Comparison of ENCODE assay signal across 1 cellular context in the genomic region with DNA sequence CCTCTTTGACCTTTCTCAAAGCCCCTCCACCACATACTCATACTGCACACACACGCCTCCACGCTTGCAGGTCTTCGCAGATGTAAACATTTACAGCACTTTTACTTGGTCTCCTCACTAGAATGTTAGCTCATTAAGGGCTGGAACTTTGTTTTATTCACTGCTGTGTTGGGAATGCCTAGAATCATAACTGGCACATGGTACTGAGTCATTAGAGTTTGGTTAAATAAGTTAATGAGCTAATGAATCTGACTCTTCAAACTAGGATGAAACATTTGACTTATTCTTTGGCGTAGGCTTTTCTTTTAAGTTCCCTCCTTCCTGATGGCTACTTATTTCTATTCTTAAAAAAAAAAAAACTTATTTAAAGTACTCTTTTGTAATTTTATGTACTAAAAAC.
TF ChIP-seq lines count a peak whose summit lies in the region.

No MANE protein-coding gene starts in this region.

TF ChIP-seq in IMR-90, 13 proteins besides CTCF, POLR2A, EP300 and RAD21 (continued from another document):
- TF ChIP-seq, protein P1, sequence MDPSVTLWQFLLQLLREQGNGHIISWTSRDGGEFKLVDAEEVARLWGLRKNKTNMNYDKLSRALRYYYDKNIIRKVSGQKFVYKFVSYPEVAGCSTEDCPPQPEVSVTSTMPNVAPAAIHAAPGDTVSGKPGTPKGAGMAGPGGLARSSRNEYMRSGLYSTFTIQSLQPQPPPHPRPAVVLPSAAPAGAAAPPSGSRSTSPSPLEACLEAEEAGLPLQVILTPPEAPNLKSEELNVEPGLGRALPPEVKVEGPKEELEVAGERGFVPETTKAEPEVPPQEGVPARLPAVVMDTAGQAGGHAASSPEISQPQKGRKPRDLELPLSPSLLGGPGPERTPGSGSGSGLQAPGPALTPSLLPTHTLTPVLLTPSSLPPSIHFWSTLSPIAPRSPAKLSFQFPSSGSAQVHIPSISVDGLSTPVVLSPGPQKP (IDR thresholded peaks at IDR 0.05; ENCODE audit: borderline replicate concordance, low read depth, low read length), result no peak
- TF ChIP-seq FOS (IDR thresholded peaks at IDR 0.05; ENCODE audit: low read depth, low read length) (no peak), SMC3 (IDR thresholded peaks at IDR 0.05; ENCODE audit: low read depth, low read length) (no peak), BHLHE40 (IDR thresholded peaks at IDR 0.05; ENCODE audit: low read depth, low read length) (no peak), MAFK (IDR thresholded peaks at IDR 0.05; ENCODE audit: low read depth, low read length) (no peak), MXI1 (IDR thresholded peaks at IDR 0.05; ENCODE audit: borderline replicate concordance, low read depth, low read length) (no peak), RFX5 (IDR thresholded peaks at IDR 0.05; ENCODE audit: low read depth, low read length) (no peak), RCOR1 (IDR thresholded peaks at IDR 0.05; ENCODE audit: insufficient replicate concordance, low read length) (no peak), CHD1 (IDR thresholded peaks at IDR 0.05; ENCODE audit: low read depth, low read length) (no peak)
